8 cellular contexts compared by ENCODE assay signal in genomic region chr16:85026696-85027095, GRCh38. TPM values are rescaled to one million over a fixed set of nuclear protein-coding genes. Genes with fewer than 3 reads are reported as not detected.
DNase-seq lines count a peak whose midpoint lies in the region; TF ChIP-seq lines count a peak whose summit lies in the region.

No MANE protein-coding gene starts in this region.

- no CpG with 5 or more reads among the region's 5 CpGs for WGBS in H9 (ENCODE audit: extremely low coverage, insufficient read length, low lambda C conversion rate)

- no peak overlapping the region for H4K5ac ChIP-seq in H9 (ENCODE audit: insufficient read length, low read depth, low read length)

- H4K20me1 ChIP-seq in H9 (ENCODE audit: control insufficient read depth, insufficient read depth, insufficient read length): no peaks in the 10 kb centered on the region

- H3K4me1 Mint-ChIP-seq in H9: peaks cover 27 to 28% of the 10 kb centered on the region in 2 experiments

- DNase-seq in H9 (no peak), foreskin fibroblast (no peak), NCI-H1694 treated with DMSO at 0.1 percent for 48 hours (lab: John Stamatoyannopoulos, UW) (no peak), amygdala (lab: John Stamatoyannopoulos, UW) (no peak), HT-29 (ENCODE audit: low spot score) (no peak), NCI-H2171 (lab: John Stamatoyannopoulos, UW) (no peak)

- H2AK5ac ChIP-seq in H9 (ENCODE audit: insufficient read length, low read length): no peak overlapping the region

- H3K79me2 ChIP-seq in H9 (ENCODE audit: insufficient read depth, low read length): no peaks in the 10 kb centered on the region

- no peak overlapping the region for H3K27ac ChIP-seq in H9 (ENCODE audit: insufficient read length, low read depth, low read length)

- H3K9ac ChIP-seq in H9 (ENCODE audit: extremely low read depth, insufficient read length, low read length) (no peak overlapping the region), skeletal muscle satellite cell (ENCODE audit: low read depth, low read length) (peak overlapping the region; percentile 88)

- H3K23me2 ChIP-seq in H9 (ENCODE audit: insufficient read length, low read depth, low read length, poor library complexity, severe bottlenecking): peaks cover 4% of the 10 kb centered on the region

- no peak overlapping the region for H3K27ac Mint-ChIP-seq in H9

- H3K9me3 Mint-ChIP-seq in H9: no peaks in the 10 kb centered on the region

- H3K9me3 ChIP-seq in H9 (ENCODE audit: control insufficient read depth, low read depth, low read length): no peaks in the 10 kb centered on the region
- no peaks in the 10 kb centered on the region for H3K9me3 ChIP-seq in skeletal muscle satellite cell (replicated peaks; ENCODE audit: low read length)

- no peak overlapping the region for H2BK15ac ChIP-seq in H9 (ENCODE audit: low read depth, low read length)

- H2BK120ac ChIP-seq in H9 (ENCODE audit: low read depth, low read length, poor library complexity, severe bottlenecking): no peak overlapping the region

- no peak overlapping the region for H2AFZ ChIP-seq in H9 (ENCODE audit: low read length)

- peak overlapping the region; percentile 64 for H3K4me2 ChIP-seq in H9 (ENCODE audit: insufficient read depth, insufficient read length, low read length)
- H3K4me2 ChIP-seq in skeletal muscle satellite cell (ENCODE audit: low read length): peak overlapping the region; percentile 84

- H2BK20ac ChIP-seq in H9 (ENCODE audit: low read depth, low read length, poor library complexity, severe bottlenecking): no peak overlapping the region

- no peaks in the 10 kb centered on the region for H3K79me1 ChIP-seq in H9 (ENCODE audit: insufficient read depth, low read depth, low read length, poor library complexity, severe bottlenecking)

- peak overlapping the region; percentile 77 to 90 for H3K4me3 Mint-ChIP-seq in H9

- no peaks in the 10 kb centered on the region for H3K36me3 ChIP-seq in skeletal muscle satellite cell (ENCODE audit: insufficient read depth, low read length)

- H3K36me3 Mint-ChIP-seq in H9 (ENCODE audit: insufficient read depth in 1 of 3, low read depth in 3 of 3): no peaks in the 10 kb centered on the region

- no peak overlapping the region for H3T11ph ChIP-seq in H9 (ENCODE audit: low read length)

- H2BK12ac ChIP-seq in H9 (ENCODE audit: insufficient read length, low read depth, low read length): no peak overlapping the region

- H3K27me3 ChIP-seq in H9 (ENCODE audit: insufficient read depth, low read length) (no peaks in the 10 kb centered on the region; the same call in 1 of the 2 replicates), skeletal muscle satellite cell (ENCODE audit: control insufficient read depth, insufficient read depth, low read length) (no peaks in the 10 kb centered on the region)

- no peak overlapping the region for H2BK5ac ChIP-seq in H9 (ENCODE audit: insufficient read length, low read length)

- H3K4me3 ChIP-seq in WI38 (ENCODE audit: low read depth, low read length) (peak overlapping the region; percentile 75), foreskin fibroblast (ENCODE audit: low read depth in 1 of 2, low read length in 2 of 2) (peak overlapping the region; percentile 87 to 96), skeletal muscle satellite cell (ENCODE audit: low read length) (peak overlapping the region; percentile 80)

- no peak overlapping the region for H3K56ac ChIP-seq in H9 (ENCODE audit: insufficient read length, low read depth, low read length)

- no peak overlapping the region for H4K91ac ChIP-seq in H9 (ENCODE audit: insufficient read length, low read depth, low read length)

- no peaks in the 10 kb centered on the region for H3K4me1 ChIP-seq in H9 (ENCODE audit: insufficient read depth, low read length)
- peaks cover 35% of the 10 kb centered on the region for H3K4me1 ChIP-seq in skeletal muscle satellite cell (ENCODE audit: control insufficient read depth, insufficient read depth, low read length)

- no peak overlapping the region for H3K4ac ChIP-seq in H9 (ENCODE audit: low read depth, low read length)

- H3K27me3 Mint-ChIP-seq in H9 (ENCODE audit: low read depth): peaks cover 41% of the 10 kb centered on the region

- TF ChIP-seq CTCF in H9 (conservative IDR thresholded peaks at IDR 0.05): no peak
- no peak for TF ChIP-seq CTCF in WI38 (IDR thresholded peaks at IDR 0.05; ENCODE audit: low read depth, low read length)
- no peak for TF ChIP-seq CTCF in foreskin fibroblast (IDR thresholded peaks at IDR 0.05; ENCODE audit: low read depth, low read length)

- no peak overlapping the region for H3K23ac ChIP-seq in H9 (ENCODE audit: insufficient read length, low read depth, low read length)

- H3K14ac ChIP-seq in H9 (ENCODE audit: insufficient read depth, low read length): no peak overlapping the region

- no peak overlapping the region for H4K8ac ChIP-seq in H9 (replicated peaks; ENCODE audit: insufficient read length, low read depth, low read length)

- no peak overlapping the region for H3K18ac ChIP-seq in H9 (ENCODE audit: insufficient read length, low read depth, low read length)

RNA-seq across cellular contexts. Expression of gene KIAA0513, which starts 0.9 kb away (rescaled TPM):
- total RNA-seq in H9 (2021): 3.8 and 4.7 TPM in 2 replicates
- total RNA-seq in skeletal muscle satellite cell (2012; rRNA removed): 6.3 and 6.6 TPM in 2 replicates
- 0.91 and 1.2 TPM in 2 replicates for total RNA-seq in HT-29 (2014; rRNA removed; shearing (Covaris generic))

RNA-seq across cellular contexts. Expression of gene ZDHHC7, which starts 15.4 kb away (rescaled TPM):
- total RNA-seq in H9 (2021): 39.1 and 44.0 TPM in 2 replicates
- 37.3 and 42.6 TPM in 2 replicates for total RNA-seq in skeletal muscle satellite cell (2012; rRNA removed)
- 40.1 and 40.3 TPM in 2 replicates for total RNA-seq in HT-29 (2014; rRNA removed; shearing (Covaris generic))
